In the genomic region with DNA sequence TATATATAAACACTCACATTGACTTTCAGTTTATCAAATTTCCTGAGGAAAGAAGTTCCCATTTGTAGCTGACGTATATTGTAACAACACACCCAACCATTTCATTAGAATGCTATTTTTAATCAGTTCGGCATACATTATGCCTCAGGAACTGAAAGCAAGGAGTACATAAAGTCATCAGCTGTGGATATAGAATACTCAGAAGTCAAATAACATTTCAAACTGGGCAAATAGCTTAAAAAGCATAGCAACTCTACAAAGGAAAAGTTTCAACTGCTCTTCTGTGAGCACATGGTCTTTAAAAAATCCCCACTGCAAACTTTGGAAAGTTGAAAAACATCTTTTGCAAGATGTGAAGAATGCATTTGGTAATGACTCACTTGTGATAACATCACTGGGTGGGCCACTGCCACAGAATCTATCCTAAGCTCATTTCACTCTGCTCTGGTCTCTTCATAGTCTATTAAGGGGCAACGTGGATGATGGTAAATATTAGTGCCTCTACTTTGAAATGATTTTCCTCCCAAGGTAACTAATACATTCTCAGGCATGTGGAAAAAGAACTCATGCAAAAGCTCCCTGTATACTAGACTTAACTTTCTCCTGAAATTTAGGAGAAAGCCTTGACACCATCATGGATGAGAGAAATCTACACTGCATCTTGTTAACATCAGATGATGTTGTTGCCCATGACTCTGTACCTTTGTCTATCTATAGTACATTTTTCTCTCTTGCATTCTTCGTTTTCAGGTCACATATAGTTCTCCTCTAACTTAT, we compare ENCODE assay signal across 10 cellular contexts. TPM values are rescaled to one million over a fixed set of nuclear protein-coding genes. Genes with fewer than 3 reads are reported as not detected.
DNase-seq lines count a peak whose midpoint lies in the region; ATAC-seq and TF ChIP-seq lines count a peak whose summit lies in the region.
"Had no signal": no experiment of that assay in that cellular context is flagged by ENCODE, and none has a peak within 500 bp of the region (broad histone marks: within the 10 kb centered on the region; RNA-seq: fewer than 3 reads in every experiment).

No MANE protein-coding gene starts in this region.

- H3K36me3 ChIP-seq in suprapubic skin (no peaks in the 10 kb centered on the region), A673 (ENCODE audit: insufficient read depth, low read length, poor library complexity, severe bottlenecking) (no peaks in the 10 kb centered on the region)

- H3K27ac ChIP-seq in suprapubic skin, result peak overlapping the region; percentile 30
- no peak overlapping the region for H3K27ac ChIP-seq in A673 (ENCODE audit: low read depth, low read length, poor library complexity, severe bottlenecking)
- H3K27ac ChIP-seq: C4-2B had no signal

- peak; percentile 64 to 90 (median 86) for ATAC-seq in T-cell (replicated peaks in 1 of 4)

- peaks cover 27% of the 10 kb centered on the region for H3K4me1 ChIP-seq in suprapubic skin
- no peaks in the 10 kb centered on the region for H3K4me1 ChIP-seq in A673 (ENCODE audit: insufficient read depth, low read length, poor library complexity, severe bottlenecking)

- H3K4me3 ChIP-seq in foreskin fibroblast (ENCODE audit: low read depth in 1 of 2, low read length in 2 of 2), result peak overlapping the region; percentile 16 to 37
- no peak overlapping the region for H3K4me3 ChIP-seq in suprapubic skin
- H3K4me3 ChIP-seq in A673 (ENCODE audit: low read depth, low read length, poor library complexity, severe bottlenecking), result no peak overlapping the region

- peaks cover 50% of the 10 kb centered on the region for H3K4me1 Mint-ChIP-seq in T-helper 1 cell treated with Interleukin-12 subunit alpha and Interleukin-12 subunit beta and Interleukin-4 antibody, amounts not matched to agents 30 μg/mL and 1 μg/mL, for 36 hours (ENCODE audit: low read depth)
- peaks cover 74 to 87% (median 83%) of the 10 kb centered on the region in 3 donors for H3K4me1 Mint-ChIP-seq in T-cell

- CTCF ChIA-PET in T-cell (lab: Charles Lee), result interaction anchor here (0.8 to 2.7 kb wide), 12 partner anchors 9 to 219 kb away, joined by 3 to 13 read pairs (median 4); no protein-coding TSS in a partner anchor
- CTCF ChIA-PET in A673 (lab: Charles Lee), result no interaction called here

- H3K4me3 Mint-ChIP-seq in T-helper 1 cell treated with Interleukin-12 subunit alpha and Interleukin-12 subunit beta and Interleukin-4 antibody, amounts not matched to agents 30 μg/mL and 1 μg/mL, for 36 hours, result peak overlapping the region; percentile 54
- peak overlapping the region; percentile 18 to 63 (median 62) for H3K4me3 Mint-ChIP-seq in T-cell

- no peak for TF ChIP-seq EP300 in suprapubic skin (IDR thresholded peaks at IDR 0.05)

- DNase-seq in T-helper 1 cell (no peak), T-cell (no peak), foreskin fibroblast (peak; percentile 57 to 81), suprapubic skin (ENCODE audit: low spot score in 2 of 2) (no peak), GM20000 (ENCODE audit: low spot score) (no peak), A673 (ENCODE audit: low spot score) (no peak), NOMO-1 treated with dmso at 0.1 percent for 144 hours (lab: John Stamatoyannopoulos, UW; ENCODE audit: unreplicated experiment) (no peak)
- DNase-seq: NCI-H2081 treated with DMSO at 0.1 percent for 48 hours had no signal

- H3K9me3 ChIP-seq in suprapubic skin (no peaks in the 10 kb centered on the region), A673 (ENCODE audit: low read depth, low read length, poor library complexity, severe bottlenecking) (no peaks in the 10 kb centered on the region)

- no peak for TF ChIP-seq CTCF in foreskin fibroblast (IDR thresholded peaks at IDR 0.05; ENCODE audit: low read depth, low read length)
- no peak for TF ChIP-seq CTCF in suprapubic skin (IDR thresholded peaks at IDR 0.05)
- no peak for TF ChIP-seq CTCF in GM20000 (IDR thresholded peaks at IDR 0.05; ENCODE audit: extremely low read depth, missing control alignments)
- TF ChIP-seq CTCF in A673 (conservative IDR thresholded peaks at IDR 0.05; ENCODE audit: low read depth, low read length), result no peak

- no peaks in the 10 kb centered on the region for H3K27me3 Mint-ChIP-seq in T-helper 1 cell treated with Interleukin-12 subunit alpha and Interleukin-12 subunit beta and Interleukin-4 antibody, amounts not matched to agents 30 μg/mL and 1 μg/mL, for 36 hours (ENCODE audit: low read depth)
- no peaks in the 10 kb centered on the region for H3K27me3 Mint-ChIP-seq in T-cell

- H3K27me3 ChIP-seq in suprapubic skin (no peaks in the 10 kb centered on the region), A673 (replicated peaks; ENCODE audit: insufficient read depth, low read depth, low read length, poor library complexity) (no peaks in the 10 kb centered on the region)

- peak overlapping the region; percentile 69 for H3K27ac Mint-ChIP-seq in T-helper 1 cell treated with Interleukin-12 subunit alpha and Interleukin-12 subunit beta and Interleukin-4 antibody, amounts not matched to agents 30 μg/mL and 1 μg/mL, for 36 hours
- peak overlapping the region; percentile 93 to 96 for H3K27ac Mint-ChIP-seq in T-cell

- intact Hi-C loops in A673 (cut with micrococcal nuclease; ENCODE audit: unreplicated experiment), result no loop called here

- POLR2A ChIA-PET in T-cell (lab: Charles Lee) (interaction anchor here (0.6 to 2.0 kb wide), 11 partner anchors 9 to 267 kb away, joined by 3 to 8 read pairs (median 3); no protein-coding TSS in a partner anchor), A673 (lab: Charles Lee; ENCODE audit: low non-redundant PET) (no interaction called here)

- no peaks in the 10 kb centered on the region for H3K9me3 Mint-ChIP-seq in T-helper 1 cell treated with Interleukin-12 subunit alpha and Interleukin-12 subunit beta and Interleukin-4 antibody, amounts not matched to agents 30 μg/mL and 1 μg/mL, for 36 hours
- no peaks in the 10 kb centered on the region for H3K9me3 Mint-ChIP-seq in T-cell

- TF ChIP-seq POLR2A in suprapubic skin (IDR thresholded peaks at IDR 0.05), result no peak

- peaks cover 10% of the 10 kb centered on the region for H3K36me3 Mint-ChIP-seq in T-helper 1 cell treated with Interleukin-12 subunit alpha and Interleukin-12 subunit beta and Interleukin-4 antibody, amounts not matched to agents 30 μg/mL and 1 μg/mL, for 36 hours (ENCODE audit: low read depth)
- peaks cover 26% of the 10 kb centered on the region for H3K36me3 Mint-ChIP-seq in T-cell

- BruUV-seq in A673 (replicated peaks; lab: Mats Ljungman, UMichigan), result no TSS peak

- 40% methylated on average over 4 of the region's 4 CpGs for WGBS in suprapubic skin

RNA-seq across cellular contexts. Expression of a gene that starts 49.2 kb away (rescaled TPM):
- total RNA-seq in T-cell (100 to 1,000 TPM; 466 to 573 (median 534) TPM), suprapubic skin (10 to 100 TPM; 36.6 to 89.6 (median 67.3) TPM), A673 (2021) (34.3 and 46.7 TPM in 2 replicates)

Comparison
In these comparisons a context has a peak if more than half of its experiments do, and no peak if none do; other contexts are left out.
1. DNase-seq: peak in foreskin fibroblast (2 of 2); none in T-helper 1 cell (0 of 5), T-cell (0 of 34), suprapubic skin (0 of 2), GM20000 (single experiment), A673 (single experiment) and NOMO-1 treated with dmso at 0.1 percent for 144 hours (single experiment).
2. H3K4me3 ChIP-seq: peak in foreskin fibroblast (2 of 2); none in suprapubic skin (single experiment) and A673 (single experiment).